1 cellular context compared by ENCODE assay signal in genomic region chr1:31507676-31508530, GRCh38.
TF ChIP-seq lines count a peak whose summit lies in the region.

No MANE protein-coding gene starts in this region.

TF ChIP-seq in GM12878, 131 proteins besides CTCF, POLR2A, EP300 and RAD21 (continues in another document):
- TF ChIP-seq ZNF592 (IDR thresholded peaks at IDR 0.05) (peak; percentile 14; the same call in 1 of the 2 replicates), ZNF274 (IDR thresholded peaks at IDR 0.05; ENCODE audit: insufficient read depth, insufficient read length) (no peak), BMI1 (IDR thresholded peaks at IDR 0.05; ENCODE audit: borderline replicate concordance) (peak; percentile 39; the same call in 1 of the 2 replicates), RBBP5 (conservative IDR thresholded peaks at IDR 0.05) (no peak), RB1 (IDR thresholded peaks at IDR 0.05; ENCODE audit: borderline replicate concordance) (peak; percentile 78; the same call in 1 of the 2 replicates), ZNF24 (IDR thresholded peaks at IDR 0.05) (no peak), SMAD1 (IDR thresholded peaks at IDR 0.05; ENCODE audit: low read depth, partially characterized antibody) (peak; percentile 77), TARDBP (IDR thresholded peaks at IDR 0.05; ENCODE audit: borderline replicate concordance) (no peak), NBN (IDR thresholded peaks at IDR 0.05) (peak; percentile 35; the same call in 1 of the 2 replicates), IRF4 (IDR thresholded peaks at IDR 0.05; ENCODE audit: low read depth, low read length) (no peak), LARP7 (IDR thresholded peaks at IDR 0.05) (peak; percentile 53; the same call in 1 of the 2 replicates), NR2F1 (conservative IDR thresholded peaks at IDR 0.05) (0 out of 2 replicates have a peak, but pooled peaks have one; percentile 18), MLLT1 (IDR thresholded peaks at IDR 0.05) (peak; percentile 98), MEF2B (IDR thresholded peaks at IDR 0.05; ENCODE audit: partially characterized antibody, poor library complexity, severe bottlenecking) (peak; percentile 96), MTA2 (IDR thresholded peaks at IDR 0.05; ENCODE audit: low read depth) (peak; percentile 23; the same call in 1 of the 2 replicates), IKZF2 (IDR thresholded peaks at IDR 0.05) (peak; percentile 49 to 60; a peak in 2 of 4 replicates), JUND (IDR thresholded peaks at IDR 0.05; ENCODE audit: low read depth, low read length) (no peak), IKZF1 (conservative IDR thresholded peaks at IDR 0.05) (peak; percentile 79; the same call in 1 of the 2 replicates), SUPT20H (IDR thresholded peaks at IDR 0.05; ENCODE audit: borderline replicate concordance, control insufficient read depth, low read depth, low read length) (no peak), PML (IDR thresholded peaks at IDR 0.05; ENCODE audit: low read length) (no peak), ZNF687 (IDR thresholded peaks at IDR 0.05) (peak; percentile 86), GATAD2B (conservative IDR thresholded peaks at IDR 0.05; ENCODE audit: low read depth) (peak; percentile 86; the same call in 1 of the 2 replicates), NR2C2 (IDR thresholded peaks at IDR 0.05; ENCODE audit: borderline replicate concordance, control insufficient read depth, insufficient read length, low read depth) (no peak), RELB (IDR thresholded peaks at IDR 0.05; ENCODE audit: low read depth) (0 out of 2 replicates have a peak, but pooled peaks have one; percentile 30), SREBF2 (IDR thresholded peaks at IDR 0.05; ENCODE audit: low read length) (no peak), BHLHE40 (IDR thresholded peaks at IDR 0.05; ENCODE audit: borderline replicate concordance in 1 of 2, low read depth in 2 of 2, low read length in 1 of 2) (0 out of 4 replicates have a peak, but pooled peaks of 1 of the 2 experiments have one; percentile 16), SKIL (IDR thresholded peaks at IDR 0.05; ENCODE audit: low read depth, poor library complexity, severe bottlenecking) (no peak), HSF1 (IDR thresholded peaks at IDR 0.05; ENCODE audit: low read depth, low read length) (no peak), RFX5 (IDR thresholded peaks at IDR 0.05; ENCODE audit: low read depth, low read length) (no peak), PRDM15 (CRISPR knock-in tag; IDR thresholded peaks at IDR 0.05) (no peak), ATF7 (IDR thresholded peaks at IDR 0.05; ENCODE audit: low read depth) (no peak), ZBTB4 (CRISPR knock-in tag; IDR thresholded peaks at IDR 0.05) (no peak)
